In genomic region chr1:8671313-8671917, GRCh38 we compare ENCODE assay signal across 8 cellular contexts.
DNase-seq lines count a peak whose midpoint lies in the region; ATAC-seq and TF ChIP-seq lines count a peak whose summit lies in the region.

No MANE protein-coding gene starts in this region.

- peak; percentile 81 for TF ChIP-seq CTCF in type B pancreatic cell (conservative IDR thresholded peaks at IDR 0.05)

- no peaks in the 10 kb centered on the region for H3K27me3 Mint-ChIP-seq in type B pancreatic cell

- no peaks in the 10 kb centered on the region for H3K9me3 Mint-ChIP-seq in type B pancreatic cell

- H3K36me3 Mint-ChIP-seq in type B pancreatic cell, result peaks cover 3% of the 10 kb centered on the region

- peak; percentile 80 for DNase-seq in Ammon's horn (ENCODE audit: low spot score)
- DNase-seq in GM19238 (ENCODE audit: insufficient read length, low spot score), result peak; percentile 27
- DNase-seq in NCI-H748 treated with DMSO at 0.1 percent for 48 hours (lab: John Stamatoyannopoulos, UW), result peak; percentile 28
- peak; percentile 11 to 65 for DNase-seq in cerebellar nuclear complex (lab: John Stamatoyannopoulos, UW)
- DNase-seq in left kidney (ENCODE audit: low read depth, low spot score), result peak; percentile 80
- DNase-seq in type B pancreatic cell (ENCODE audit: extremely low spot score, unreplicated experiment), result no peak
- no peak for DNase-seq in HuH-7.5 (ENCODE audit: low spot score)

- ATAC-seq in GM21447 (IDR thresholded peaks at IDR 0.05; ENCODE audit: unreplicated experiment), result no peak

- H3K4me3 Mint-ChIP-seq in type B pancreatic cell, result no peak overlapping the region

- peaks cover 63% of the 10 kb centered on the region for H3K4me1 Mint-ChIP-seq in type B pancreatic cell (ENCODE audit: unreplicated experiment)

- no peak overlapping the region for H3K27ac Mint-ChIP-seq in type B pancreatic cell

Comparison
In these comparisons a context has a peak if more than half of its experiments do, and no peak if none do; other contexts are left out.
1. DNase-seq: peak in Ammon's horn (single experiment), GM19238 (single experiment), NCI-H748 treated with DMSO at 0.1 percent for 48 hours (single experiment), cerebellar nuclear complex (2 of 2) and left kidney (single experiment); none in type B pancreatic cell (single experiment) and HuH-7.5 (single experiment).